Comparison of ENCODE assay signal across 8 cellular contexts in genomic region chr17:31093866-31094599, GRCh38. TPM values are rescaled to one million over a fixed set of nuclear protein-coding genes. Genes with fewer than 3 reads are reported as not detected.
DNase-seq lines count a peak whose midpoint lies in the region; ATAC-seq, FAIRE-seq and TF ChIP-seq lines count a peak whose summit lies in the region.

No MANE protein-coding gene starts in this region.

- peaks cover 4% of the 10 kb centered on the region for H3K36me3 Mint-ChIP-seq in nephron (ENCODE audit: low read depth)

- TF ChIP-seq CTCF in KMS-11 (conservative IDR thresholded peaks at IDR 0.05; ENCODE audit: low read depth, low read length) (no peak), coronary artery (IDR thresholded peaks at IDR 0.05) (no peak), nephron (IDR thresholded peaks at IDR 0.05; ENCODE audit: unreplicated experiment in 3 of 3) (no peak)

- H4K20me1 ChIP-seq in KMS-11 (ENCODE audit: insufficient read depth): no peaks in the 10 kb centered on the region

- no peaks in the 10 kb centered on the region for H3K27me3 Mint-ChIP-seq in nephron (ENCODE audit: low read depth)

- peak overlapping the region; percentile 86 for H2AFZ ChIP-seq in KMS-11 (ENCODE audit: low read depth)

- peaks cover 14% of the 10 kb centered on the region for H3K4me1 ChIP-seq in KMS-11 (ENCODE audit: low read depth, poor library complexity, severe bottlenecking)

- DNase-seq in ELF-1 (ENCODE audit: low read depth, low spot score) (peak; percentile 15), coronary artery (ENCODE audit: low spot score) (no peak), frontal cortex (ENCODE audit: low spot score in 2 of 2) (no peak), T-helper 9 cell (no peak)

- H3K9me3 Mint-ChIP-seq in nephron: no peaks in the 10 kb centered on the region

- no peaks in the 10 kb centered on the region for H3K27me3 ChIP-seq in KMS-11 (ENCODE audit: insufficient read depth, low read depth)

- H3K4me3 ChIP-seq in KMS-11 (IDR thresholded peaks at IDR 0.05; ENCODE audit: insufficient read depth, low read depth, low read length): no peak overlapping the region
- peak overlapping the region; percentile 99 for H3K4me3 ChIP-seq in coronary artery

- no peak for ATAC-seq in HG03280 (IDR thresholded peaks at IDR 0.05; ENCODE audit: unreplicated experiment)
- no peak for ATAC-seq in HG02763 (IDR thresholded peaks at IDR 0.05; ENCODE audit: unreplicated experiment)

- peaks cover 12% of the 10 kb centered on the region for H3K4me1 Mint-ChIP-seq in nephron

- H3K79me2 ChIP-seq in KMS-11 (ENCODE audit: insufficient read depth, low read depth): peaks cover 21% of the 10 kb centered on the region; the same call in 1 of the 2 replicates

- peak overlapping the region; percentile 92 to 98 (median 96) for H3K4me3 Mint-ChIP-seq in nephron

- FAIRE-seq in frontal cortex (lab: Jason Lieb, UNC): no peak

- H3K4me2 ChIP-seq in KMS-11: peak overlapping the region; percentile 64

- H3K9ac ChIP-seq in KMS-11: peak overlapping the region; percentile 86

- peak overlapping the region; percentile 88 to 98 (median 97) for H3K27ac Mint-ChIP-seq in nephron

- H3K36me3 ChIP-seq in KMS-11 (ENCODE audit: insufficient read depth): no peaks in the 10 kb centered on the region

- peak overlapping the region; percentile 37; the same call in 1 of the 2 replicates for H3K27ac ChIP-seq in KMS-11
- peak overlapping the region; percentile 92 to 98 for H3K27ac ChIP-seq in coronary artery

RNA-seq across cellular contexts. Expression of gene NF1, which starts 0.7 kb away (rescaled TPM):
- 96.6 TPM for total RNA-seq in frontal cortex
